ENCODE assay signal across 8 cellular contexts in genomic region chr2:11446733-11447248, GRCh38. TPM values are rescaled to one million over a fixed set of nuclear protein-coding genes. Genes with fewer than 3 reads are reported as not detected.
A peak's percentile ranks its signal among the peaks of the same experiment; 100 is the strongest.
DNase-seq lines count a peak whose midpoint lies in the region; ATAC-seq, FAIRE-seq and TF ChIP-seq lines count a peak whose summit lies in the region.

No MANE protein-coding gene starts in this region.

- H3K36me3 ChIP-seq in PC-9 (ENCODE audit: low read depth) = peaks cover 52% of the 10 kb centered on the region

- FAIRE-seq in RCC 7860 (lab: Jason Lieb, UNC) = no peak

- no TSS peak for BruUV-seq in PC-9 (replicated peaks; lab: Mats Ljungman, UMichigan)

- POLR2A ChIA-PET in PC-9 (lab: Charles Lee; ENCODE audit: unreplicated experiment) = no interaction called here
- POLR2A ChIA-PET in activated naive CD8-positive, alpha-beta T cell treated with anti-CD3 and anti-CD28 coated beads, Interleukin-2, amount 10 ng/mL, durations not matched to agents 7 days and 5 days (lab: Charles Lee) = interaction anchor here (0.5 kb wide), 1 partner anchor 123 kb away, joined by 4 read pairs; no protein-coding TSS in a partner anchor

- no peak overlapping the region for H3K27ac ChIP-seq in PC-9

- H3K4me1 ChIP-seq in PC-9 (replicated peaks; ENCODE audit: insufficient read depth) = no peaks in the 10 kb centered on the region

- ATAC-seq in HG03175 (IDR thresholded peaks at IDR 0.05; ENCODE audit: unreplicated experiment) (peak; percentile 56), Right ventricle myocardium superior (ENCODE audit: poor library complexity) (peak; percentile 80)
- no peak for ATAC-seq in activated naive CD8-positive, alpha-beta T cell treated with anti-CD3 and anti-CD28 coated beads, Interleukin-2, amount 10 ng/mL, durations not matched to agents 7 days and 5 days (ENCODE audit: low read depth)

- no peak overlapping the region for H3K4me2 ChIP-seq in PC-9

- no peak overlapping the region for H3K4me3 Mint-ChIP-seq in activated naive CD8-positive, alpha-beta T cell treated with anti-CD3 and anti-CD28 coated beads, Interleukin-2, amount 10 ng/mL, durations not matched to agents 7 days and 5 days
- no peak overlapping the region for H3K4me3 Mint-ChIP-seq in progenitor cell of endocrine pancreas (ENCODE audit: low read depth)

- peaks cover 3% of the 10 kb centered on the region; the same call in 1 of the 2 replicates for H3F3A ChIP-seq in PC-9 (ENCODE audit: insufficient read depth, low read depth)

- no peak overlapping the region for H3K27ac Mint-ChIP-seq in activated naive CD8-positive, alpha-beta T cell treated with anti-CD3 and anti-CD28 coated beads, Interleukin-2, amount 10 ng/mL, durations not matched to agents 7 days and 5 days
- no peak overlapping the region for H3K27ac Mint-ChIP-seq in progenitor cell of endocrine pancreas

- CTCF ChIA-PET in PC-9 (lab: Charles Lee) = interaction anchor here (1.1 kb wide), 1 partner anchor 315 kb away, joined by 6 read pairs; no protein-coding TSS in a partner anchor

- DNase-seq in DMS 273 (lab: John Stamatoyannopoulos, UW; ENCODE audit: unreplicated experiment) (peak; percentile 69), PC-9 (peak in 1 of 2 experiments; percentile 23), Right ventricle myocardium superior (no peak), progenitor cell of endocrine pancreas (ENCODE audit: low spot score, unreplicated experiment) (peak; percentile 56), NCI-H128 (lab: John Stamatoyannopoulos, UW; ENCODE audit: unreplicated experiment) (no peak), RCC 7860 (ENCODE audit: low spot score) (no peak)
- DNase-seq in activated naive CD8-positive, alpha-beta T cell treated with anti-CD3 and anti-CD28 coated beads, Interleukin-2, amount 10 ng/mL, durations not matched to agents 7 days and 5 days = peak; percentile 32

- no peaks in the 10 kb centered on the region for H3K9me3 Mint-ChIP-seq in activated naive CD8-positive, alpha-beta T cell treated with anti-CD3 and anti-CD28 coated beads, Interleukin-2, amount 10 ng/mL, durations not matched to agents 7 days and 5 days
- H3K9me3 Mint-ChIP-seq in progenitor cell of endocrine pancreas (ENCODE audit: low read depth) = peaks cover 14% of the 10 kb centered on the region

- peaks cover 12% of the 10 kb centered on the region for H4K20me1 ChIP-seq in PC-9 (ENCODE audit: insufficient read depth)

- TF ChIP-seq CTCF in PC-9 (conservative IDR thresholded peaks at IDR 0.05) (peak; percentile 92), progenitor cell of endocrine pancreas (IDR thresholded peaks at IDR 0.05; ENCODE audit: unreplicated experiment) (peak; percentile 87)

- H3K9me2 ChIP-seq in PC-9 (ENCODE audit: insufficient read depth) = no peaks in the 10 kb centered on the region

- no peaks in the 10 kb centered on the region for H3K27me3 Mint-ChIP-seq in activated naive CD8-positive, alpha-beta T cell treated with anti-CD3 and anti-CD28 coated beads, Interleukin-2, amount 10 ng/mL, durations not matched to agents 7 days and 5 days
- no peaks in the 10 kb centered on the region for H3K27me3 Mint-ChIP-seq in progenitor cell of endocrine pancreas

- intact Hi-C loops in PC-9 (cut with micrococcal nuclease; ENCODE audit: unreplicated experiment) = loop anchor here (1.0 to 5.0 kb wide), 4 partner anchors 104 to 314 kb away; partner anchors contain the start of gene ROCK2
- intact Hi-C loops in Right ventricle myocardium superior (cut with DNase I) = loop anchor here (10.0 kb wide), 1 partner anchor 212 kb away; no protein-coding TSS in a partner anchor

- peaks cover 24% of the 10 kb centered on the region for H3K36me3 Mint-ChIP-seq in activated naive CD8-positive, alpha-beta T cell treated with anti-CD3 and anti-CD28 coated beads, Interleukin-2, amount 10 ng/mL, durations not matched to agents 7 days and 5 days
- peaks cover 34% of the 10 kb centered on the region for H3K36me3 Mint-ChIP-seq in progenitor cell of endocrine pancreas (ENCODE audit: insufficient read depth)

- peaks cover 7% of the 10 kb centered on the region; the same call in 1 of the 2 replicates for H3K9me3 ChIP-seq in PC-9 (ENCODE audit: insufficient read depth, low read depth)

- H3K27me3 ChIP-seq in PC-9 (ENCODE audit: insufficient read depth, low read depth) = no peaks in the 10 kb centered on the region

- H3K79me2 ChIP-seq in PC-9 (ENCODE audit: low read depth) = no peaks in the 10 kb centered on the region

- H3K4me1 Mint-ChIP-seq in activated naive CD8-positive, alpha-beta T cell treated with anti-CD3 and anti-CD28 coated beads, Interleukin-2, amount 10 ng/mL, durations not matched to agents 7 days and 5 days = no peaks in the 10 kb centered on the region
- H3K4me1 Mint-ChIP-seq in progenitor cell of endocrine pancreas (ENCODE audit: low read depth) = no peaks in the 10 kb centered on the region

- no peak overlapping the region for H3K4me3 ChIP-seq in PC-9

- H2AFZ ChIP-seq in PC-9 = no peak overlapping the region

RNA-seq across cellular contexts. Expression of gene E2F6, which starts 19.2 kb away (rescaled TPM):
- 13.4 and 15.2 TPM in 2 replicates for total RNA-seq in PC-9 (2021)
- 1 to 10 TPM; 8.5 to 9.8 TPM for total RNA-seq in activated naive CD8-positive, alpha-beta T cell treated with anti-CD3 and anti-CD28 coated beads, Interleukin-2, amount 10 ng/mL, durations not matched to agents 7 days and 5 days
- total RNA-seq in Right ventricle myocardium superior = 12.2 TPM
- total RNA-seq in progenitor cell of endocrine pancreas = 21.4 and 22.9 TPM in 2 replicates

Comparison
In these comparisons a context has a peak if more than half of its experiments do, and no peak if none do; other contexts are left out.
1. DNase-seq: peak in DMS 273 (single experiment), activated naive CD8-positive, alpha-beta T cell treated with anti-CD3 and anti-CD28 coated beads, Interleukin-2, amount 10 ng/mL, durations not matched to agents 7 days and 5 days (single experiment) and progenitor cell of endocrine pancreas (single experiment); none in Right ventricle myocardium superior (single experiment), NCI-H128 (single experiment) and RCC 7860 (single experiment).